18 cellular contexts compared by ENCODE assay signal in the genomic region with DNA sequence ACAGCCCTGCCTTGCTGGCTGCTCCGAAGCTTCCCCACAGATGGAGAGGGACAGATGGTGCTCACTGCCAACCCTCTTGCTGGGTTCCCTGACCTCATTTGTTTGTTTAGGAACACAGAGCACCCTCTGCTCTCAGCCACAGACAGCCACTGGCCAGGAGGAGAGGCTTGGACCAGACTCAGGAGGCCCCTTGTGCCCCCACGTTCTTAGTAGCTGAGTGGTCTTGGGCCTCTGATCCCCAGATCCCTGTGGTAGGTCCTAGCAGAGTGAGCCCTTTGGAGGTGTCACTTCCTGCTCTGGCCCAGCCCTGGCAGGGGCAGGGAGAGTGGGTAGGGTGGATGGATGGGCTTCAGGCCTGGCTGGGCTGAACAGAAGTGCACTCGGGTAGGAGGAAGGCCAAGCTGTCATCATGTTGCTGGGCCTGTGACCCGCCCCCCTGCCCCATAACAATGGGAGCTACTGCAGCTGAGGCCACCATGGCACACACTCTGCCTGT.
DNase-seq lines count a peak whose midpoint lies in the region; ATAC-seq, FAIRE-seq and TF ChIP-seq lines count a peak whose summit lies in the region.
"Had no signal": no experiment of that assay in that cellular context is flagged by ENCODE, and none has a peak within 500 bp of the region (broad histone marks: within the 10 kb centered on the region; RNA-seq: fewer than 3 reads in every experiment).

No MANE protein-coding gene starts in this region.

- TF ChIP-seq POLR2A in stomach (IDR thresholded peaks at IDR 0.05), result no peak

- TF ChIP-seq CTCF in right atrium auricular region (IDR thresholded peaks at IDR 0.05), result no peak
- TF ChIP-seq CTCF in WERI-Rb-1 (IDR thresholded peaks at IDR 0.05; ENCODE audit: low read depth, low read length), result no peak
- no peak for TF ChIP-seq CTCF in upper lobe of right lung (IDR thresholded peaks at IDR 0.05)
- TF ChIP-seq CTCF in stomach (IDR thresholded peaks at IDR 0.05), result no peak

- no peaks in the 10 kb centered on the region for H3K4me1 ChIP-seq in right atrium auricular region
- H3K4me1 ChIP-seq in upper lobe of right lung, result no peaks in the 10 kb centered on the region
- no peaks in the 10 kb centered on the region for H3K4me1 ChIP-seq in stomach
- H3K4me1 ChIP-seq: breast epithelium, prostate gland had no signal

- no peak for FAIRE-seq in HTR-8/SVneo (lab: Jason Lieb, UNC)

- no peak for TF ChIP-seq EP300 in stomach (IDR thresholded peaks at IDR 0.05)

- H3K4me3 ChIP-seq in right atrium auricular region (no peak overlapping the region), WERI-Rb-1 (ENCODE audit: low read depth, low read length) (no peak overlapping the region), upper lobe of right lung (no peak overlapping the region), stomach (no peak overlapping the region)
- H3K4me3 ChIP-seq: breast epithelium, prostate gland had no signal

- H3K27me3 ChIP-seq in right atrium auricular region (no peaks in the 10 kb centered on the region), WERI-Rb-1 (ENCODE audit: insufficient read depth, low read depth, severe bottlenecking) (no peaks in the 10 kb centered on the region), upper lobe of right lung (no peaks in the 10 kb centered on the region), stomach (peaks cover 0 to 16% (median 0%) of the 10 kb centered on the region in 3 donors)

- intact Hi-C loops in left ventricle myocardium superior (cut with micrococcal nuclease) (no loop called here), upper lobe of right lung (cut with DNase I) (no loop called here), stomach (cut with DNase I; ENCODE audit: low total_unique reads) (no loop called here)

- peak; percentile 28 for ATAC-seq in left ventricle myocardium superior
- ATAC-seq in upper lobe of right lung, result peak; percentile 8
- no peak for ATAC-seq in GM18861 (IDR thresholded peaks at IDR 0.05; ENCODE audit: unreplicated experiment)
- ATAC-seq: PC-3 had no signal

- WGBS in stomach, 5 donors, result 58 to 70% (median 63%) methylated on average over 2 to 4 of the region's 4 CpGs

- H3K27ac ChIP-seq in right atrium auricular region (no peak overlapping the region), WERI-Rb-1 (peak overlapping the region; percentile 79), upper lobe of right lung (no peak overlapping the region), stomach (no peak overlapping the region)
- H3K27ac ChIP-seq: breast epithelium, prostate gland had no signal

- H3K36me3 ChIP-seq in right atrium auricular region (no peaks in the 10 kb centered on the region), WERI-Rb-1 (no peaks in the 10 kb centered on the region), upper lobe of right lung (no peaks in the 10 kb centered on the region), stomach (no peaks in the 10 kb centered on the region)
- H3K36me3 ChIP-seq: breast epithelium, prostate gland had no signal

- H3K9me3 ChIP-seq in right atrium auricular region (peaks cover 0 to 4% of the 10 kb centered on the region in 2 donors), WERI-Rb-1 (ENCODE audit: severe bottlenecking) (peaks cover 6% of the 10 kb centered on the region), upper lobe of right lung (no peaks in the 10 kb centered on the region), stomach (no peaks in the 10 kb centered on the region)
- H3K9me3 ChIP-seq: breast epithelium, prostate gland had no signal

- DNase-seq in left ventricle myocardium superior (no peak), right atrium auricular region (ENCODE audit: low spot score) (no peak), WERI-Rb-1 (peak; percentile 77), myocyte (ENCODE audit: low read depth) (peak; percentile 84), upper lobe of right lung (no peak), HTR-8/SVneo (ENCODE audit: insufficient read length, low spot score) (no peak), stomach (no peak)
- DNase-seq: activated CD4-positive, alpha-beta T cell treated with anti-CD3 and anti-CD28 coated beads, Interleukin-2, amount 50 U/mL, for 48 hours; activated naive CD8-positive, alpha-beta T cell treated with anti-CD3 and anti-CD28 coated beads for 36 hours; activated T-cell treated with anti-CD3 and anti-CD28 coated beads, Interleukin-2, amount 50 U/mL, for 24 hours; effector CD8-positive, alpha-beta T cell; EL; NCI-H1105; NCI-H526; PC-3 had no signal

Comparison
In these comparisons a context has a peak if more than half of its experiments do, and no peak if none do; other contexts are left out.
1. DNase-seq: peak in WERI-Rb-1 (single experiment) and myocyte (single experiment); none in left ventricle myocardium superior (single experiment), right atrium auricular region (single experiment), upper lobe of right lung (single experiment), HTR-8/SVneo (single experiment) and stomach (single experiment).